In genomic region chr3:33438284-33438668, GRCh38 we compare ENCODE assay signal across 8 cellular contexts. TPM values are rescaled to one million over a fixed set of nuclear protein-coding genes. Genes with fewer than 3 reads are reported as not detected.
DNase-seq lines count a peak whose midpoint lies in the region; ATAC-seq and TF ChIP-seq lines count a peak whose summit lies in the region.

No MANE protein-coding gene starts in this region.

- H3K27ac ChIP-seq in ACC112 (ENCODE audit: low read depth, low read length), result peak overlapping the region; percentile 72
- no peak overlapping the region for H3K27ac ChIP-seq in HEK293 (ENCODE audit: extremely low read depth, low read depth, low read length)

- H3K27ac Mint-ChIP-seq in activated T-helper 2 cell treated with anti-CD3 and anti-CD28 coated beads, Interferon-gamma antibody, Interleukin-2, Interleukin-4, amounts not matched to agents 10 μg/mL and 5 μg/mL and 100 μg/mL, durations not matched to agents 14 hours and 24 hours and 36 hours, result peak overlapping the region; percentile 46
- peak overlapping the region; percentile 47 for H3K27ac Mint-ChIP-seq in stimulated activated naive B cell treated with anti-CD40 and anti-IgM and Interleukin-4, amounts not matched to agents 10 μg/mL and 1 μg/mL and 100 μg/mL, for 72 hours

- no peak for ATAC-seq in stimulated activated naive B cell treated with anti-CD40 and anti-IgM and Interleukin-4, amounts not matched to agents 10 μg/mL and 1 μg/mL and 100 μg/mL, for 72 hours (replicated peaks)

- no peaks in the 10 kb centered on the region for H3K27me3 Mint-ChIP-seq in activated T-helper 2 cell treated with anti-CD3 and anti-CD28 coated beads, Interferon-gamma antibody, Interleukin-2, Interleukin-4, amounts not matched to agents 10 μg/mL and 5 μg/mL and 100 μg/mL, durations not matched to agents 14 hours and 24 hours and 36 hours (ENCODE audit: low read depth)
- H3K27me3 Mint-ChIP-seq in stimulated activated naive B cell treated with anti-CD40 and anti-IgM and Interleukin-4, amounts not matched to agents 10 μg/mL and 1 μg/mL and 100 μg/mL, for 72 hours, result no peaks in the 10 kb centered on the region

- POLR2A ChIA-PET in HEK293 (lab: Yijun Ruan, JAX), result interaction anchor here (0.7 to 1.9 kb wide), 2 partner anchors 9 to 360 kb away, joined by 3 to 4 read pairs; partner anchors contain the start of gene PDCD6IP

- CTCF ChIA-PET in HEK293 (lab: Yijun Ruan, JAX), result interaction anchor here (0.5 to 1.6 kb wide), 3 partner anchors 65 to 349 kb away, joined by 3 to 4 read pairs (median 3); no protein-coding TSS in a partner anchor

- H3K9ac ChIP-seq in iPS-15b (ENCODE audit: low read depth, low read length), result no peak overlapping the region

- H3K9me3 Mint-ChIP-seq in activated T-helper 2 cell treated with anti-CD3 and anti-CD28 coated beads, Interferon-gamma antibody, Interleukin-2, Interleukin-4, amounts not matched to agents 10 μg/mL and 5 μg/mL and 100 μg/mL, durations not matched to agents 14 hours and 24 hours and 36 hours, result no peaks in the 10 kb centered on the region
- peaks cover 0 to 1% of the 10 kb centered on the region in 2 donors for H3K9me3 Mint-ChIP-seq in stimulated activated naive B cell treated with anti-CD40 and anti-IgM and Interleukin-4, amounts not matched to agents 10 μg/mL and 1 μg/mL and 100 μg/mL, for 72 hours

- DNase-seq in activated T-helper 2 cell treated with anti-CD3 and anti-CD28 coated beads, Interferon-gamma antibody, Interleukin-2, Interleukin-4, amounts not matched to agents 10 μg/mL and 5 μg/mL and 100 μg/mL, durations not matched to agents 14 hours and 24 hours and 36 hours (ENCODE audit: low spot score), result no peak
- no peak for DNase-seq in stimulated activated naive B cell treated with anti-CD40 and anti-IgM and Interleukin-4, amounts not matched to agents 10 μg/mL and 1 μg/mL and 100 μg/mL, for 72 hours
- DNase-seq in NCI-H748 (lab: John Stamatoyannopoulos, UW; ENCODE audit: unreplicated experiment) (no peak), midbrain (lab: John Stamatoyannopoulos, UW) (no peak)
- DNase-seq in effector CD8-positive, alpha-beta T cell (lab: John Stamatoyannopoulos, UW), result no peak

- peaks cover 34% of the 10 kb centered on the region for H3K4me1 ChIP-seq in ACC112 (ENCODE audit: control insufficient read depth, insufficient read depth, low read length, unreplicated experiment)
- peaks cover 8% of the 10 kb centered on the region for H3K4me1 ChIP-seq in HEK293 (ENCODE audit: control insufficient read depth, insufficient read depth, low read length)
- peaks cover 4% of the 10 kb centered on the region for H3K4me1 ChIP-seq in iPS-15b (ENCODE audit: control insufficient read depth, insufficient read depth, low read length)

- H3K27me3 ChIP-seq in ACC112 (ENCODE audit: insufficient read depth, low read length) (no peaks in the 10 kb centered on the region), iPS-15b (ENCODE audit: control insufficient read depth, insufficient read depth, low read length) (no peaks in the 10 kb centered on the region)

- H3K4me3 ChIP-seq in ACC112 (ENCODE audit: low read depth, low read length), result peak overlapping the region; percentile 81
- peak overlapping the region; percentile 90 for H3K4me3 ChIP-seq in HEK293 (ENCODE audit: low read depth, low read length)
- peak overlapping the region; percentile 90 for H3K4me3 ChIP-seq in iPS-15b (ENCODE audit: low read depth, low read length)

- H3K79me2 ChIP-seq in ACC112 (ENCODE audit: control insufficient read depth, insufficient read depth, low read length, unreplicated experiment), result peaks cover 65% of the 10 kb centered on the region

- H3K9me3 ChIP-seq in HEK293 (ENCODE audit: control insufficient read depth, insufficient read depth, low read depth, low read length) (no peaks in the 10 kb centered on the region), iPS-15b (ENCODE audit: control insufficient read depth, insufficient read depth, low read length) (no peaks in the 10 kb centered on the region)

- intact Hi-C loops in activated T-helper 2 cell treated with anti-CD3 and anti-CD28 coated beads, Interferon-gamma antibody, Interleukin-2, Interleukin-4, amounts not matched to agents 10 μg/mL and 5 μg/mL and 100 μg/mL, durations not matched to agents 14 hours and 24 hours and 36 hours (cut with micrococcal nuclease), result loop anchor here (2.0 kb wide), 2 partner anchors 17 to 445 kb away; no protein-coding TSS in a partner anchor

- no peaks in the 10 kb centered on the region for H3K36me3 ChIP-seq in ACC112 (ENCODE audit: insufficient read depth, low read length)
- H3K36me3 ChIP-seq in HEK293 (ENCODE audit: control insufficient read depth in 2 of 2, insufficient read depth in 1 of 2, low read length in 2 of 2), result no peaks in the 10 kb centered on the region
- H3K36me3 ChIP-seq in iPS-15b (ENCODE audit: control insufficient read depth, insufficient read depth, low read length), result no peaks in the 10 kb centered on the region

- H2AFZ ChIP-seq in ACC112 (ENCODE audit: low read length, unreplicated experiment), result no peak overlapping the region

- H3K4me3 Mint-ChIP-seq in activated T-helper 2 cell treated with anti-CD3 and anti-CD28 coated beads, Interferon-gamma antibody, Interleukin-2, Interleukin-4, amounts not matched to agents 10 μg/mL and 5 μg/mL and 100 μg/mL, durations not matched to agents 14 hours and 24 hours and 36 hours (ENCODE audit: low read depth), result peak overlapping the region; percentile 95
- peak overlapping the region; percentile 88 for H3K4me3 Mint-ChIP-seq in stimulated activated naive B cell treated with anti-CD40 and anti-IgM and Interleukin-4, amounts not matched to agents 10 μg/mL and 1 μg/mL and 100 μg/mL, for 72 hours

- peaks cover 46% of the 10 kb centered on the region for H3K4me1 Mint-ChIP-seq in activated T-helper 2 cell treated with anti-CD3 and anti-CD28 coated beads, Interferon-gamma antibody, Interleukin-2, Interleukin-4, amounts not matched to agents 10 μg/mL and 5 μg/mL and 100 μg/mL, durations not matched to agents 14 hours and 24 hours and 36 hours (ENCODE audit: low read depth)
- peaks cover 28 to 47% of the 10 kb centered on the region in 2 donors for H3K4me1 Mint-ChIP-seq in stimulated activated naive B cell treated with anti-CD40 and anti-IgM and Interleukin-4, amounts not matched to agents 10 μg/mL and 1 μg/mL and 100 μg/mL, for 72 hours

- no peak for TF ChIP-seq CTCF in HEK293 (tag by site-specific recombination; IDR thresholded peaks at IDR 0.05)

- peaks cover 24% of the 10 kb centered on the region for H3K36me3 Mint-ChIP-seq in activated T-helper 2 cell treated with anti-CD3 and anti-CD28 coated beads, Interferon-gamma antibody, Interleukin-2, Interleukin-4, amounts not matched to agents 10 μg/mL and 5 μg/mL and 100 μg/mL, durations not matched to agents 14 hours and 24 hours and 36 hours (ENCODE audit: low read depth)
- H3K36me3 Mint-ChIP-seq in stimulated activated naive B cell treated with anti-CD40 and anti-IgM and Interleukin-4, amounts not matched to agents 10 μg/mL and 1 μg/mL and 100 μg/mL, for 72 hours, result peaks cover 3 to 11% of the 10 kb centered on the region in 2 donors

TF ChIP-seq in HEK293, 187 proteins besides CTCF, POLR2A, EP300 and RAD21:
- TF ChIP-seq ZNF449 (tag by site-specific recombination; IDR thresholded peaks at IDR 0.05), result peak; percentile 28; the same call in 1 of the 2 replicates
- TF ChIP-seq PRDM1 (tag by site-specific recombination; IDR thresholded peaks at IDR 0.05), result peak; percentile 87
- no peak for TF ChIP-seq SALL2 (tag by site-specific recombination; IDR thresholded peaks at IDR 0.05; ENCODE audit: borderline replicate concordance)
- TF ChIP-seq OSR2 (tag by site-specific recombination; IDR thresholded peaks at IDR 0.05), result no peak

RNA-seq across cellular contexts. Expression of gene UBP1, which starts 1.9 kb away (rescaled TPM):
- total RNA-seq in activated T-helper 2 cell treated with anti-CD3 and anti-CD28 coated beads, Interferon-gamma antibody, Interleukin-2, Interleukin-4, amounts not matched to agents 10 μg/mL and 5 μg/mL and 100 μg/mL, durations not matched to agents 14 hours and 24 hours and 36 hours, result 59.2 and 63.8 TPM in 2 replicates
